Comparison of ENCODE assay signal across 28 cellular contexts in genomic region chr1:44366576-44366975, GRCh38.
"Had no signal": no experiment of that assay in that cellular context is flagged by ENCODE, and none has a peak within 500 bp of the region (broad histone marks: within the 10 kb centered on the region; RNA-seq: fewer than 3 reads in every experiment).

No MANE protein-coding gene starts in this region.

- H3K4me1 Mint-ChIP-seq: immature natural killer cell; mesothelial cell of epicardium; naive B cell; natural killer cell; stimulated activated naive B cell treated with anti-CD40 and anti-IgM and Interleukin-4, amounts not matched to agents 10 μg/mL and 1 μg/mL and 100 μg/mL, for 72 hours had no signal

- H3K27ac Mint-ChIP-seq: immature natural killer cell; mesothelial cell of epicardium; naive B cell; natural killer cell; progenitor cell of endocrine pancreas; stimulated activated naive B cell treated with anti-CD40 and anti-IgM and Interleukin-4, amounts not matched to agents 10 μg/mL and 1 μg/mL and 100 μg/mL, for 72 hours had no signal

- H3K9me3 Mint-ChIP-seq: immature natural killer cell; mesothelial cell of epicardium; naive B cell; natural killer cell; stimulated activated naive B cell treated with anti-CD40 and anti-IgM and Interleukin-4, amounts not matched to agents 10 μg/mL and 1 μg/mL and 100 μg/mL, for 72 hours had no signal

- H3K4me3 ChIP-seq: left lung, lower lobe of right lung, ovary, skin epidermis, stomach, testis, thyroid gland, transverse colon, upper lobe of left lung, vagina had no signal

- H3K27me3 ChIP-seq: left lung, ovary, testis, thyroid gland, transverse colon, upper lobe of left lung, vagina had no signal

- H3K9me3 ChIP-seq: left lung, lower lobe of right lung, ovary, stomach, testis, thyroid gland, transverse colon, upper lobe of left lung, vagina had no signal

- DNase-seq: hypothalamus; immature natural killer cell; kidney; left colon; left lung; lower lobe of right lung; mammary epithelial cell; mesendoderm; naive B cell; natural killer cell; ovary; retina; right cardiac atrium; stimulated activated CD4-positive, alpha-beta T cell treated with anti-CD3 and anti-CD28 coated beads, Interleukin-12 subunit alpha, Interleukin-12 subunit beta, amount 100 ng/mL, for 4 hours; stimulated activated CD4-positive, alpha-beta T cell treated with anti-CD3 and anti-CD28 coated beads, Interleukin-15, amount 100 ng/mL, for 24 hours; stimulated activated CD4-positive, alpha-beta T cell treated with anti-CD3 and anti-CD28 coated beads, Interleukin-2, amount 100 ng/mL, for 24 hours; stimulated activated CD4-positive, alpha-beta T cell treated with anti-CD3 and anti-CD28 coated beads, Interleukin-4, amount 100 ng/mL, for 1 hour; stimulated activated naive B cell treated with anti-CD40 and anti-IgM and Interleukin-4, amounts not matched to agents 10 μg/mL and 1 μg/mL and 100 μg/mL, for 72 hours; stimulated activated naive CD8-positive, alpha-beta T cell treated with anti-CD3 and anti-CD28 coated beads, Interleukin-15, Interleukin-2, amounts not matched to agents 100 U/mL and 50 U/mL, for 24 hours; stomach; testis; thyroid gland; transverse colon; upper lobe of left lung had no signal

- H3K4me1 ChIP-seq: left lung, lower lobe of right lung, stomach, testis, thyroid gland, transverse colon, upper lobe of left lung, vagina had no signal

- H3K27ac ChIP-seq: left lung, lower lobe of right lung, ovary, skin epidermis, stomach, testis, thyroid gland, transverse colon, upper lobe of left lung, vagina had no signal

- H3K4me3 Mint-ChIP-seq: immature natural killer cell; mesothelial cell of epicardium; naive B cell; natural killer cell; stimulated activated naive B cell treated with anti-CD40 and anti-IgM and Interleukin-4, amounts not matched to agents 10 μg/mL and 1 μg/mL and 100 μg/mL, for 72 hours had no signal

- H3K36me3 Mint-ChIP-seq: immature natural killer cell; mesothelial cell of epicardium; naive B cell; natural killer cell; stimulated activated naive B cell treated with anti-CD40 and anti-IgM and Interleukin-4, amounts not matched to agents 10 μg/mL and 1 μg/mL and 100 μg/mL, for 72 hours had no signal

- H3K36me3 ChIP-seq: left lung, lower lobe of right lung, ovary, stomach, thyroid gland, transverse colon, upper lobe of left lung, vagina had no signal
